In genomic region chr22:39349506-39349966, GRCh38 we compare ENCODE assay signal across 8 cellular contexts. TPM values are rescaled to one million over a fixed set of nuclear protein-coding genes. Genes with fewer than 3 reads are reported as not detected.
DNase-seq lines count a peak whose midpoint lies in the region; ATAC-seq and TF ChIP-seq lines count a peak whose summit lies in the region.

No MANE protein-coding gene starts in this region.

- H3K9me3 Mint-ChIP-seq in Calu3 (ENCODE audit: low read depth, unreplicated experiment) (no peaks in the 10 kb centered on the region), naive B cell (no peaks in the 10 kb centered on the region)

- CTCF ChIA-PET in Calu3 (lab: Charles Lee): interaction anchor here (1.0 kb wide), 1 partner anchor 30 kb away, joined by 3 read pairs; no protein-coding TSS in a partner anchor

- H3K4me1 Mint-ChIP-seq in Calu3 (ENCODE audit: low read depth, unreplicated experiment) (peaks cover 3% of the 10 kb centered on the region), naive B cell (peaks cover 19 to 32% (median 28%) of the 10 kb centered on the region in 3 donors)

- H3K27ac Mint-ChIP-seq in Calu3 (ENCODE audit: unreplicated experiment) (peak overlapping the region; percentile 36), naive B cell (peak overlapping the region in 5 of 6 donors; percentile 51 to 94 (median 91))

- H3K4me3 Mint-ChIP-seq in Calu3 (ENCODE audit: low read depth, unreplicated experiment) (peak overlapping the region; percentile 67), naive B cell (peak overlapping the region; percentile 87 to 95 (median 92))

- peak overlapping the region; percentile 76 for H3K4me3 ChIP-seq in WI38 (ENCODE audit: low read depth, low read length)

- no TSS peak for BruUV-seq in Calu3 (replicated peaks; lab: Mats Ljungman, UMichigan)

- peak; percentile 31 for TF ChIP-seq POLR2A in erythroblast (IDR thresholded peaks at IDR 0.05; ENCODE audit: low read length)

- no peaks in the 10 kb centered on the region for H3K27me3 Mint-ChIP-seq in Calu3 (ENCODE audit: unreplicated experiment)
- H3K27me3 Mint-ChIP-seq in naive B cell: no peaks in the 10 kb centered on the region

- TF ChIP-seq CTCF in Calu3 (IDR thresholded peaks at IDR 0.05; ENCODE audit: unreplicated experiment): no peak
- TF ChIP-seq CTCF in WI38 (IDR thresholded peaks at IDR 0.05; ENCODE audit: low read depth, low read length): no peak

- H3K36me3 Mint-ChIP-seq in Calu3 (ENCODE audit: insufficient read depth, unreplicated experiment): peaks cover 15% of the 10 kb centered on the region
- H3K36me3 Mint-ChIP-seq in naive B cell: no peaks in the 10 kb centered on the region

- DNase-seq in Calu3: peak; percentile 52
- DNase-seq in erythroblast (lab: John Stamatoyannopoulos, UW): peak; percentile 77
- peak; percentile 39 for DNase-seq in naive B cell

- peak; percentile 53 for ATAC-seq in HG02798 (IDR thresholded peaks at IDR 0.05; ENCODE audit: poor library complexity, unreplicated experiment)
- ATAC-seq in naive B cell (ENCODE audit: low read depth in 2 of 2): peak; percentile 40 to 43
- no peak for ATAC-seq in HG02938 (IDR thresholded peaks at IDR 0.05; ENCODE audit: unreplicated experiment)
- no peak for ATAC-seq in HG02763 (IDR thresholded peaks at IDR 0.05; ENCODE audit: unreplicated experiment)
- no peak for ATAC-seq in HG03442 (IDR thresholded peaks at IDR 0.05; ENCODE audit: unreplicated experiment)

- intact Hi-C loops in Calu3 (cut with micrococcal nuclease; ENCODE audit: unreplicated experiment): no loop called here

RNA-seq across cellular contexts. Expression of gene SYNGR1, which starts 0.3 kb away (rescaled TPM):
- total RNA-seq in Calu3 (2022): 12.3 and 16.8 TPM in 2 replicates
- polyA plus RNA-seq in naive B cell (ENCODE audit: low read depth in 6 of 6): 10 to 100 TPM in 1 of 6 donors, 1 to 10 TPM in 5; 2.6 to 11.9 (median 4.6) TPM

RNA-seq across cellular contexts. Expression of gene RPL3, which starts 30.1 kb away (rescaled TPM):
- total RNA-seq in Calu3 (2022): 977 and 1,058 TPM in 2 replicates
- 1,000 to 10,000 TPM; 2,656 to 3,743 (median 2,840) TPM for polyA plus RNA-seq in naive B cell (ENCODE audit: low read depth in 6 of 6)

RNA-seq across cellular contexts. Expression of gene TAB1, which starts 50.0 kb away (rescaled TPM):
- 31.8 and 34.6 TPM in 2 replicates for total RNA-seq in Calu3 (2022)
- polyA plus RNA-seq in naive B cell (ENCODE audit: low read depth in 6 of 6): 1 to 10 TPM; 1.7 to 5.0 (median 3.2) TPM

Comparison
In these comparisons a context has a peak if more than half of its experiments do, and no peak if none do; other contexts are left out.
1. ATAC-seq: peak in HG02798 (single experiment) and naive B cell (2 of 2); none in HG02938 (single experiment), HG02763 (single experiment) and HG03442 (single experiment).
2. Peak in every context shown above with its lines, with median percentiles within 50 percentile points of each other: DNase-seq.